ENCODE assay signal across 20 cellular contexts in the genomic region with DNA sequence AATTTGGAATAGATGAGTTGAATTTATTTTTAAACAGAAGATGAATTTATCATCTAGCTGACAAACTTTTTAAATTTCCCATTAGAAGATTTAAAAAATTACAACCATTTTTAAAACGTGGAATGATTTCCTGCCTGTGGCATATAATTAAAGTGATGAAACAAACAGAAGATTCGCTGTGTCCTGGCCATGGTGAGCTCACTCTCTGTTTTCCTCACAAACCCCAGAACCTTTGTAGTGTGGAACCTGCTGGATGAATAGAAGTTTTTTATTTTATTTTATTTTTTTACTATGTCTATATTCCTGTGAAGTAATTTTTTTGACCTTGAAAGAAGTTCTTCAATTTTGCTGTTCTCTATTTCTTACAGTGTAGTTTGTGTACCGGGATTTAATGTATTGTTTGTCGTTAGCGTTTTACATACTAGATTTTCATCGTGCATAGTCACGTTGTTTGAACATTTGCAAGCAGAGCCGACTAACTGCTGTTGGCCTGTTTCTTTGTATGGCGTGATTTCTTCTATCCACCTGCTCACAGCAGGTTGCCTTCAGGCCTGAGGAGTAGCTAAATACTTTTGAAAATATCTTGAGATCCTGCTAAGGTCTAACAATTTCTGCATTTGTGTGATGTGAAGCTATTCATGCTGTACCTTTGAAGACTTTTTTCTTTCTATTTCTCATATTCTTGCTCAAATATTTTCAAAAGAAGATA.
A peak's percentile ranks its signal among the peaks of the same experiment; 100 is the strongest.
DNase-seq lines count a peak whose midpoint lies in the region; ATAC-seq and TF ChIP-seq lines count a peak whose summit lies in the region.
"Had no signal": no experiment of that assay in that cellular context is flagged by ENCODE, and none has a peak within 500 bp of the region (broad histone marks: within the 10 kb centered on the region; RNA-seq: fewer than 3 reads in every experiment).

No MANE protein-coding gene starts in this region.

- H3K36me3 Mint-ChIP-seq in WTC11 (peaks cover 14% of the 10 kb centered on the region), mesothelial cell of epicardium (peaks cover 19% of the 10 kb centered on the region)

- H3K9me3 Mint-ChIP-seq in WTC11 (no peaks in the 10 kb centered on the region), mesothelial cell of epicardium (peaks cover 4% of the 10 kb centered on the region)
- H3K9me3 Mint-ChIP-seq: CD4-positive, alpha-beta memory T cell had no signal

- DNase-seq in ELR (ENCODE audit: low read depth) (peak; percentile 4), NCI-H146 (lab: John Stamatoyannopoulos, UW) (peak; percentile 86), WTC11 (ENCODE audit: low spot score) (peak; percentile 20), mesothelial cell of epicardium (ENCODE audit: low spot score in 2 of 2, unreplicated experiment in 2 of 2) (no peak), activated gamma-delta T cell treated with Interleukin-2 at 50 U/mL for 16 hours (no peak), HEK293T (ENCODE audit: extremely low spot score) (no peak)
- no peak for DNase-seq in activated CD8-positive, alpha-beta memory T cell treated with anti-CD3 and anti-CD28 coated beads, Interleukin-2, amount 50 U/mL, for 4 hours
- DNase-seq: CD4-positive, alpha-beta memory T cell; DND-41; dorsolateral prefrontal cortex; erythroblast; NCI-H1436; posterior cingulate gyrus; SHP77; stimulated activated CD4-positive, alpha-beta T cell treated with anti-CD3 and anti-CD28 coated beads, Interleukin-2, amount 100 ng/mL, for 48 hours; T-helper 17 cell; WERI-Rb-1 had no signal

- ATAC-seq in WTC11 (peak; percentile 38; the same call in 1 of the 2 replicates), HG02571 (IDR thresholded peaks at IDR 0.05; ENCODE audit: unreplicated experiment) (no peak)
- ATAC-seq: HCT116, T-helper 17 cell had no signal

- POLR2A ChIA-PET in WTC11 (lab: Charles Lee) = interaction anchor here (0.6 kb wide), 2 partner anchors 71 to 141 kb away, joined by 3 to 5 read pairs; no protein-coding TSS in a partner anchor
- POLR2A ChIA-PET in HEK293T (lab: Yijun Ruan, JAX) = no interaction called here

- H3K4me3 Mint-ChIP-seq in WTC11 (peak overlapping the region; percentile 24; the same call in 1 of the 2 replicates), mesothelial cell of epicardium (no peak overlapping the region)
- H3K4me3 Mint-ChIP-seq: activated T-helper 1 cell treated with anti-CD3 and anti-CD28 coated beads, Interleukin-12 subunit alpha, Interleukin-12 subunit beta, Interleukin-2, Interleukin-4 antibody, amounts not matched to agents 30 ng/mL and 10 ng/mL and 1 ng/mL, durations not matched to agents 14 hours and 24 hours and 36 hours; CD4-positive, alpha-beta memory T cell; T-helper 17 cell had no signal

- H3K27me3 Mint-ChIP-seq in WTC11 (ENCODE audit: low read depth) (no peaks in the 10 kb centered on the region), mesothelial cell of epicardium (ENCODE audit: low read depth) (no peaks in the 10 kb centered on the region)
- H3K27me3 Mint-ChIP-seq: CD4-positive, alpha-beta memory T cell; T-helper 17 cell had no signal

- no peak for TF ChIP-seq CTCF in WTC11 (IDR thresholded peaks at IDR 0.05)
- TF ChIP-seq CTCF in mesothelial cell of epicardium (IDR thresholded peaks at IDR 0.05; ENCODE audit: unreplicated experiment) = no peak

- CTCF ChIA-PET in WTC11 (lab: Charles Lee) = interaction anchor here (1.4 kb wide), 1 partner anchor 71 kb away, joined by 4 read pairs; no protein-coding TSS in a partner anchor
- CTCF ChIA-PET in HEK293T (lab: Yijun Ruan, JAX) = interaction anchor here (0.6 kb wide), 1 partner anchor 66 kb away, joined by 8 read pairs; no protein-coding TSS in a partner anchor

- H3K27ac Mint-ChIP-seq in WTC11 = peak overlapping the region; percentile 97
- peak overlapping the region; percentile 59 for H3K27ac Mint-ChIP-seq in mesothelial cell of epicardium
- H3K27ac Mint-ChIP-seq: activated T-helper 1 cell treated with anti-CD3 and anti-CD28 coated beads, Interleukin-12 subunit alpha, Interleukin-12 subunit beta, Interleukin-2, Interleukin-4 antibody, amounts not matched to agents 30 ng/mL and 10 ng/mL and 1 ng/mL, durations not matched to agents 14 hours and 24 hours and 36 hours; CD4-positive, alpha-beta memory T cell; T-helper 17 cell had no signal

- H3K4me1 Mint-ChIP-seq in WTC11 = peaks cover 62% of the 10 kb centered on the region
- H3K4me1 Mint-ChIP-seq in mesothelial cell of epicardium = peaks cover 12% of the 10 kb centered on the region
- H3K4me1 Mint-ChIP-seq: CD4-positive, alpha-beta memory T cell had no signal

TF ChIP-seq in WTC11, 78 proteins besides CTCF, POLR2A, EP300 and RAD21 (continues in another document):
- TF ChIP-seq NR3C1 (CRISPR knock-in tag; conservative IDR thresholded peaks at IDR 0.05; ENCODE audit: low read depth) (no peak), CREM (CRISPR knock-in tag; IDR thresholded peaks at IDR 0.05) (no peak), ELF4 (CRISPR knock-in tag; IDR thresholded peaks at IDR 0.05; ENCODE audit: low read depth) (no peak), ETV6 (CRISPR knock-in tag; IDR thresholded peaks at IDR 0.05) (no peak), MYBL2 (CRISPR knock-in tag; IDR thresholded peaks at IDR 0.05) (no peak), NFE2L1 (CRISPR knock-in tag; IDR thresholded peaks at IDR 0.05) (no peak)
- TF ChIP-seq, protein P1, sequence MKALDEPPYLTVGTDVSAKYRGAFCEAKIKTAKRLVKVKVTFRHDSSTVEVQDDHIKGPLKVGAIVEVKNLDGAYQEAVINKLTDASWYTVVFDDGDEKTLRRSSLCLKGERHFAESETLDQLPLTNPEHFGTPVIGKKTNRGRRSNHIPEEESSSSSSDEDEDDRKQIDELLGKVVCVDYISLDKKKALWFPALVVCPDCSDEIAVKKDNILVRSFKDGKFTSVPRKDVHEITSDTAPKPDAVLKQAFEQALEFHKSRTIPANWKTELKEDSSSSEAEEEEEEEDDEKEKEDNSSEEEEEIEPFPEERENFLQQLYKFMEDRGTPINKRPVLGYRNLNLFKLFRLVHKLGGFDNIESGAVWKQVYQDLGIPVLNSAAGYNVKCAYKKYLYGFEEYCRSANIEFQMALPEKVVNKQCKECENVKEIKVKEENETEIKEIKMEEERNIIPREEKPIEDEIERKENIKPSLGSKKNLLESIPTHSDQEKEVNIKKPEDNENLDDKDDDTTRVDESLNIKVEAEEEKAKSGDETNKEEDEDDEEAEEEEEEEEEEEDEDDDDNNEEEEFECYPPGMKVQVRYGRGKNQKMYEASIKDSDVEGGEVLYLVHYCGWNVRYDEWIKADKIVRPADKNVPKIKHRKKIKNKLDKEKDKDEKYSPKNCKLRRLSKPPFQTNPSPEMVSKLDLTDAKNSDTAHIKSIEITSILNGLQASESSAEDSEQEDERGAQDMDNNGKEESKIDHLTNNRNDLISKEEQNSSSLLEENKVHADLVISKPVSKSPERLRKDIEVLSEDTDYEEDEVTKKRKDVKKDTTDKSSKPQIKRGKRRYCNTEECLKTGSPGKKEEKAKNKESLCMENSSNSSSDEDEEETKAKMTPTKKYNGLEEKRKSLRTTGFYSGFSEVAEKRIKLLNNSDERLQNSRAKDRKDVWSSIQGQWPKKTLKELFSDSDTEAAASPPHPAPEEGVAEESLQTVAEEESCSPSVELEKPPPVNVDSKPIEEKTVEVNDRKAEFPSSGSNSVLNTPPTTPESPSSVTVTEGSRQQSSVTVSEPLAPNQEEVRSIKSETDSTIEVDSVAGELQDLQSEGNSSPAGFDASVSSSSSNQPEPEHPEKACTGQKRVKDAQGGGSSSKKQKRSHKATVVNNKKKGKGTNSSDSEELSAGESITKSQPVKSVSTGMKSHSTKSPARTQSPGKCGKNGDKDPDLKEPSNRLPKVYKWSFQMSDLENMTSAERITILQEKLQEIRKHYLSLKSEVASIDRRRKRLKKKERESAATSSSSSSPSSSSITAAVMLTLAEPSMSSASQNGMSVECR (CRISPR knock-in tag; IDR thresholded peaks at IDR 0.05; ENCODE audit: borderline replicate concordance) = no peak

TF ChIP-seq in HEK293T, 16 proteins besides CTCF, POLR2A, EP300 and RAD21:
- no peak for TF ChIP-seq SP1 (IDR thresholded peaks at IDR 0.05)
- TF ChIP-seq NFRKB (IDR thresholded peaks at IDR 0.05) = no peak
- no peak for TF ChIP-seq BHLHE40 (IDR thresholded peaks at IDR 0.05; ENCODE audit: borderline replicate concordance)
- no peak for TF ChIP-seq ARNT (IDR thresholded peaks at IDR 0.05)
- TF ChIP-seq FOXM1 (IDR thresholded peaks at IDR 0.05; ENCODE audit: borderline replicate concordance) = no peak
- no peak for TF ChIP-seq L3MBTL2 (conservative IDR thresholded peaks at IDR 0.05)
- no peak for TF ChIP-seq FOXA1 (IDR thresholded peaks at IDR 0.05)
- no peak for TF ChIP-seq HDGF (IDR thresholded peaks at IDR 0.05; ENCODE audit: borderline replicate concordance)
- no peak for TF ChIP-seq ZNF384 (IDR thresholded peaks at IDR 0.05)
- no peak for TF ChIP-seq LEF1 (IDR thresholded peaks at IDR 0.05; ENCODE audit: borderline replicate concordance)
- TF ChIP-seq CTBP1 (IDR thresholded peaks at IDR 0.05; ENCODE audit: borderline replicate concordance) = no peak
- no peak for TF ChIP-seq FOXK2 (IDR thresholded peaks at IDR 0.05)
- no peak for TF ChIP-seq ELF4 (IDR thresholded peaks at IDR 0.05)
- TF ChIP-seq, protein P2, sequence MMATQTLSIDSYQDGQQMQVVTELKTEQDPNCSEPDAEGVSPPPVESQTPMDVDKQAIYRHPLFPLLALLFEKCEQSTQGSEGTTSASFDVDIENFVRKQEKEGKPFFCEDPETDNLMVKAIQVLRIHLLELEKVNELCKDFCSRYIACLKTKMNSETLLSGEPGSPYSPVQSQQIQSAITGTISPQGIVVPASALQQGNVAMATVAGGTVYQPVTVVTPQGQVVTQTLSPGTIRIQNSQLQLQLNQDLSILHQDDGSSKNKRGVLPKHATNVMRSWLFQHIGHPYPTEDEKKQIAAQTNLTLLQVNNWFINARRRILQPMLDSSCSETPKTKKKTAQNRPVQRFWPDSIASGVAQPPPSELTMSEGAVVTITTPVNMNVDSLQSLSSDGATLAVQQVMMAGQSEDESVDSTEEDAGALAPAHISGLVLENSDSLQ (IDR thresholded peaks at IDR 0.05) = no peak
- TF ChIP-seq SUZ12 (IDR thresholded peaks at IDR 0.05) = no peak
- no peak for TF ChIP-seq TARDBP (IDR thresholded peaks at IDR 0.05)

Comparison
In these comparisons a context has a peak if more than half of its experiments do, and no peak if none do; other contexts are left out.
1. DNase-seq: peak in ELR (single experiment), NCI-H146 (single experiment) and WTC11 (single experiment); none in mesothelial cell of epicardium (0 of 2), activated CD8-positive, alpha-beta memory T cell treated with anti-CD3 and anti-CD28 coated beads, Interleukin-2, amount 50 U/mL, for 4 hours (single experiment), activated gamma-delta T cell treated with Interleukin-2 at 50 U/mL for 16 hours (single experiment) and HEK293T (single experiment).